ENCODE assay signal across 25 cellular contexts in the genomic region with DNA sequence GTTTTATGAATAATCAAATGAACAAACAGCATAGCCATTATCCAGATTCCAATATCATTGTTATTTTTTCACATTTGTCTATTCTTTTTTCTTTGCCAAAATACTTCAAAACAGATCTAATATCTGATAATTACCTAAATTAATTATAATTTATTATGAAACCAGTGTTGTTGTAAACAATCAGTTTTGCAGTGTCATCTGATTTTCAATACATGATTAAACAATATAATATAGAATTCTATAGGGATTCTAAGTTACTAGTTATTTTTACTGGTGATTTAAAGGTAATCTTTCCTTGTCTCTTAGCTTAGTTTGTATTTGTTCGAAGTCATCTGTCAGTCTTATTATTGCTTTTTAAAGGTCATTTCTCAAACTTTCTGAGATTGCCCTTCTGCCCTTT.
"Had no signal": no experiment of that assay in that cellular context is flagged by ENCODE, and none has a peak within 500 bp of the region (broad histone marks: within the 10 kb centered on the region; RNA-seq: fewer than 3 reads in every experiment).

No MANE protein-coding gene starts in this region.

- H3K4me3 Mint-ChIP-seq: activated CD4-positive, alpha-beta memory T cell treated with anti-CD3 and anti-CD28 coated beads, Interleukin-2, amount 10 ng/mL, durations not matched to agents 7 days and 5 days; activated naive CD4-positive, alpha-beta T cell treated with anti-CD3 and anti-CD28 coated beads for 36 hours; activated T-cell treated with anti-CD3 and anti-CD28 coated beads, Interleukin-2, amount 50 U/mL, for 24 hours; T-helper 2 cell treated with Interferon-gamma antibody and Interleukin-4, amounts not matched to agents 5 μg/mL and 100 μg/mL, for 36 hours; WTC11 had no signal

- H3K27ac ChIP-seq: brain microvascular endothelial cell had no signal

- H3K36me3 ChIP-seq: brain microvascular endothelial cell had no signal

- ATAC-seq: activated CD4-positive, CD25-positive, alpha-beta regulatory T cell treated with anti-CD3 and anti-CD28 coated beads, Interleukin-2, amount 50 U/mL, for 24 hours; activated naive CD4-positive, alpha-beta T cell treated with anti-CD3 and anti-CD28 coated beads, Interleukin-2, amount 50 U/mL, for 72 hours; WTC11 had no signal

- H3K9me3 Mint-ChIP-seq: activated CD4-positive, alpha-beta memory T cell treated with anti-CD3 and anti-CD28 coated beads, Interleukin-2, amount 10 ng/mL, durations not matched to agents 7 days and 5 days; activated naive CD4-positive, alpha-beta T cell treated with anti-CD3 and anti-CD28 coated beads for 36 hours; activated naive CD4-positive, alpha-beta T cell treated with anti-CD3 and anti-CD28 coated beads, Interleukin-2, amount 50 U/mL, for 72 hours; activated T-cell treated with anti-CD3 and anti-CD28 coated beads, Interleukin-2, amount 50 U/mL, for 24 hours; T-helper 2 cell treated with Interferon-gamma antibody and Interleukin-4, amounts not matched to agents 5 μg/mL and 100 μg/mL, for 36 hours; WTC11 had no signal

- DNase-seq: activated CD4-positive, alpha-beta memory T cell treated with anti-CD3 and anti-CD28 coated beads, Interleukin-2, amount 10 ng/mL, durations not matched to agents 7 days and 5 days; activated CD4-positive, alpha-beta T cell treated with anti-CD3 and anti-CD28 coated beads for 4 hours; activated CD4-positive, alpha-beta T cell treated with anti-CD3 and anti-CD28 coated beads, Interleukin-2, amount 50 U/mL, for 1 hour; activated gamma-delta T cell treated with Interleukin-2 at 50 U/mL for 16 hours; activated naive CD4-positive, alpha-beta T cell treated with anti-CD3 and anti-CD28 coated beads for 36 hours; activated T-cell treated with anti-CD3 and anti-CD28 coated beads, Interleukin-2, amount 50 U/mL, for 24 hours; amniotic stem cell; aorta; brain microvascular endothelial cell; central memory CD4-positive, alpha-beta T cell; Karpas-422; KBM-7; NCI-H1105 treated with DMSO at 0.1 percent for 48 hours; NCI-H1436; NCI-H1694 treated with DMSO at 0.1 percent for 48 hours; NCI-H2029; NCI-H345; NCI-H524 treated with DMSO at 0.1 percent for 48 hours; OCI-M1; Right ventricle myocardium superior; SW 1271 had no signal

- H3K27me3 ChIP-seq: brain microvascular endothelial cell had no signal

- H3K27me3 Mint-ChIP-seq: activated CD4-positive, alpha-beta memory T cell treated with anti-CD3 and anti-CD28 coated beads, Interleukin-2, amount 10 ng/mL, durations not matched to agents 7 days and 5 days; activated T-cell treated with anti-CD3 and anti-CD28 coated beads, Interleukin-2, amount 50 U/mL, for 24 hours had no signal

- H3K27ac Mint-ChIP-seq: activated CD4-positive, alpha-beta memory T cell treated with anti-CD3 and anti-CD28 coated beads, Interleukin-2, amount 10 ng/mL, durations not matched to agents 7 days and 5 days; activated naive CD4-positive, alpha-beta T cell treated with anti-CD3 and anti-CD28 coated beads for 36 hours; activated naive CD4-positive, alpha-beta T cell treated with anti-CD3 and anti-CD28 coated beads, Interleukin-2, amount 50 U/mL, for 72 hours; activated T-cell treated with anti-CD3 and anti-CD28 coated beads, Interleukin-2, amount 50 U/mL, for 24 hours; WTC11 had no signal
